Comparison of ENCODE assay signal across 1 cellular context in genomic region chr1:201889092-201889968, GRCh38.
TF ChIP-seq lines count a peak whose summit lies in the region.

No MANE protein-coding gene starts in this region.

TF ChIP-seq in endothelial cell of umbilical vein, 7 proteins besides CTCF, POLR2A, EP300 and RAD21 (continued from another document):
- TF ChIP-seq JUN (IDR thresholded peaks at IDR 0.05; ENCODE audit: borderline replicate concordance, insufficient read depth, insufficient read length, low read depth): no peak
- no peak for TF ChIP-seq FOS (IDR thresholded peaks at IDR 0.05; ENCODE audit: borderline replicate concordance, insufficient read depth, low read length)
- no peak for TF ChIP-seq GATA2 (IDR thresholded peaks at IDR 0.05; ENCODE audit: insufficient read depth, insufficient read length, low read depth, low read length)
